ENCODE assay signal across 7 cellular contexts in the genomic region with DNA sequence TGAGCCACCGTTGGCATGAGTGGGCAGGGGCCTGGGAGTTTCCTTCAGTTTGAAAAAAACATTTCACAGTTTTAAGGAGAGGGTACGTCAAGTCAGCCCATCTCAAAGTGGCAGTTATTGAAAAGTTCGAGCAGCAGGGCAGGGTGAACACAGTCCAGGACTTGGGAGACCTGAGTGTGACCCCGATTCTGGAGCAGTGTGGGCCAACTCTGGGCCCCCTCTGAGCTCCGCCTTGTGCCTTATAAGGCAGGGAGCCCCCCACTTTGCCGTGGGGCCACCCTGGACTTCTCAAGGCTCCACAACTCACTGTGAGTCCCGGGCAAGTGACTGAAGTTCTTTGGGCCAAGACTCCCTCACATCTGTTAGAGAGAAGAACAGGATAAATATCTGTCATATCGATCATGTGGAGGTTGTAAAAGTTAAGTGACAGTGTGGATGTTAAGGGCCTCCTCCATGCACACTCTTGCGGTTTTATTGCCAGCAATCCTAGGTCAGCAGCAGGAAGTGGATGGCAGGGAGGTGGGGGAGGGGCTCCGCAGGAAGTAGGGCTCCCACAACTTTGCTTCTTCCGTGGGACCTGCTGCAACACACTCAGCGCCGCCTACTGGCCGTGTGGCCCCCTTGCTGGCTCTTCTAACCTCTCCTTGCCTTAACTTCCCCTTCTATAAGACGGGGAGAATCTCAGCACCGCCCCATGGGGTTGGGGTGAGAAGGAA. TPM values are rescaled to one million over a fixed set of nuclear protein-coding genes. Genes with fewer than 3 reads are reported as not detected.
DNase-seq lines count a peak whose midpoint lies in the region; ATAC-seq and TF ChIP-seq lines count a peak whose summit lies in the region.

No MANE protein-coding gene starts in this region.

- H3K27ac Mint-ChIP-seq in activated CD8-positive, alpha-beta T cell treated with anti-CD3 and anti-CD28 coated beads, Interleukin-2, amount 10 ng/mL, durations not matched to agents 7 days and 5 days: peak overlapping the region; percentile 73

- no peaks in the 10 kb centered on the region for H3K9me3 Mint-ChIP-seq in activated CD8-positive, alpha-beta T cell treated with anti-CD3 and anti-CD28 coated beads, Interleukin-2, amount 10 ng/mL, durations not matched to agents 7 days and 5 days (ENCODE audit: insufficient read depth)

- peaks cover 50% of the 10 kb centered on the region for H3K4me1 Mint-ChIP-seq in activated CD8-positive, alpha-beta T cell treated with anti-CD3 and anti-CD28 coated beads, Interleukin-2, amount 10 ng/mL, durations not matched to agents 7 days and 5 days (ENCODE audit: low read depth)

- H3K36me3 ChIP-seq in upper lobe of left lung: no peaks in the 10 kb centered on the region

- H3K4me3 Mint-ChIP-seq in activated CD8-positive, alpha-beta T cell treated with anti-CD3 and anti-CD28 coated beads, Interleukin-2, amount 10 ng/mL, durations not matched to agents 7 days and 5 days: peak overlapping the region; percentile 49

- 42 to 46% methylated on average over 16 of the region's 16 CpGs for WGBS in upper lobe of left lung, 2 donors

- POLR2A ChIA-PET in activated CD8-positive, alpha-beta T cell treated with anti-CD3 and anti-CD28 coated beads, Interleukin-2, amount 10 ng/mL, durations not matched to agents 7 days and 5 days (lab: Charles Lee): no interaction called here

- no peaks in the 10 kb centered on the region for H3K27me3 ChIP-seq in upper lobe of left lung

- peaks cover 37% of the 10 kb centered on the region for H3K36me3 Mint-ChIP-seq in activated CD8-positive, alpha-beta T cell treated with anti-CD3 and anti-CD28 coated beads, Interleukin-2, amount 10 ng/mL, durations not matched to agents 7 days and 5 days (ENCODE audit: low read depth)

- CTCF ChIA-PET in activated CD8-positive, alpha-beta T cell treated with anti-CD3 and anti-CD28 coated beads, Interleukin-2, amount 10 ng/mL, durations not matched to agents 7 days and 5 days (lab: Charles Lee): interaction anchor here (0.6 to 4.0 kb wide), 15 partner anchors 9 to 232 kb away, joined by 3 to 51 read pairs (median 4); no protein-coding TSS in a partner anchor

- no peaks in the 10 kb centered on the region for H3K9me3 ChIP-seq in upper lobe of left lung

- no peak for TF ChIP-seq POLR2A in upper lobe of left lung (IDR thresholded peaks at IDR 0.05)

- H3K27ac ChIP-seq in upper lobe of left lung: peak overlapping the region; percentile 40 to 79 (median 67)

- peaks cover 6 to 30% (median 19%) of the 10 kb centered on the region in 4 donors for H3K4me1 ChIP-seq in upper lobe of left lung

- H3K4me3 ChIP-seq in upper lobe of left lung: no peak overlapping the region

- no peak for TF ChIP-seq EP300 in upper lobe of left lung (IDR thresholded peaks at IDR 0.05)

- peak; percentile 81 for TF ChIP-seq CTCF in GM12874 (IDR thresholded peaks at IDR 0.05; ENCODE audit: insufficient read depth, low read depth, low read length)
- peak; percentile 36 to 83 (median 68) for TF ChIP-seq CTCF in upper lobe of left lung (IDR thresholded peaks at IDR 0.05)

- H3K27me3 Mint-ChIP-seq in activated CD8-positive, alpha-beta T cell treated with anti-CD3 and anti-CD28 coated beads, Interleukin-2, amount 10 ng/mL, durations not matched to agents 7 days and 5 days (ENCODE audit: low read depth): no peaks in the 10 kb centered on the region

- DNase-seq in NCI-H69 (lab: John Stamatoyannopoulos, UW) (peak; percentile 63), posterior cingulate gyrus (peak in 7 of 10 donors; percentile 26 to 91 (median 45)), upper lobe of left lung (peak; percentile 89 to 90), NCI-H1930 (lab: John Stamatoyannopoulos, UW) (no peak)
- DNase-seq in activated CD8-positive, alpha-beta T cell treated with anti-CD3 and anti-CD28 coated beads, Interleukin-2, amount 10 ng/mL, durations not matched to agents 7 days and 5 days: peak; percentile 85

- ATAC-seq in activated CD8-positive, alpha-beta T cell treated with anti-CD3 and anti-CD28 coated beads, Interleukin-2, amount 10 ng/mL, durations not matched to agents 7 days and 5 days: peak; percentile 87
- ATAC-seq in esophagus mucosa (peak; percentile 22), upper lobe of left lung (ENCODE audit: low FRiP score in 2 of 2) (peak; percentile 72 to 85)

- intact Hi-C loops in posterior cingulate gyrus (cut with DNase I): no loop called here

RNA-seq across cellular contexts. Expression of a gene that starts 38.4 kb away (rescaled TPM):
- 10 to 100 TPM; 26.9 to 27.5 TPM for total RNA-seq in activated CD8-positive, alpha-beta T cell treated with anti-CD3 and anti-CD28 coated beads, Interleukin-2, amount 10 ng/mL, durations not matched to agents 7 days and 5 days
- total RNA-seq in esophagus mucosa (0.76 TPM), upper lobe of left lung (10 to 100 TPM in 2 of 6 donors, 1 to 10 TPM in 4; 3.8 to 16.8 (median 7.8) TPM)

Comparison
In these comparisons a context has a peak if more than half of its experiments do, and no peak if none do; other contexts are left out.
1. DNase-seq: peak in NCI-H69 (single experiment), activated CD8-positive, alpha-beta T cell treated with anti-CD3 and anti-CD28 coated beads, Interleukin-2, amount 10 ng/mL, durations not matched to agents 7 days and 5 days (single experiment), posterior cingulate gyrus (7 of 10) and upper lobe of left lung (2 of 2); none in NCI-H1930 (0 of 2).
2. ATAC-seq: peak in every context shown above with its lines; median percentile 87 in activated CD8-positive, alpha-beta T cell treated with anti-CD3 and anti-CD28 coated beads, Interleukin-2, amount 10 ng/mL, durations not matched to agents 7 days and 5 days; 78 in upper lobe of left lung; 22 in esophagus mucosa.